1 cellular context compared by ENCODE assay signal in the genomic region with DNA sequence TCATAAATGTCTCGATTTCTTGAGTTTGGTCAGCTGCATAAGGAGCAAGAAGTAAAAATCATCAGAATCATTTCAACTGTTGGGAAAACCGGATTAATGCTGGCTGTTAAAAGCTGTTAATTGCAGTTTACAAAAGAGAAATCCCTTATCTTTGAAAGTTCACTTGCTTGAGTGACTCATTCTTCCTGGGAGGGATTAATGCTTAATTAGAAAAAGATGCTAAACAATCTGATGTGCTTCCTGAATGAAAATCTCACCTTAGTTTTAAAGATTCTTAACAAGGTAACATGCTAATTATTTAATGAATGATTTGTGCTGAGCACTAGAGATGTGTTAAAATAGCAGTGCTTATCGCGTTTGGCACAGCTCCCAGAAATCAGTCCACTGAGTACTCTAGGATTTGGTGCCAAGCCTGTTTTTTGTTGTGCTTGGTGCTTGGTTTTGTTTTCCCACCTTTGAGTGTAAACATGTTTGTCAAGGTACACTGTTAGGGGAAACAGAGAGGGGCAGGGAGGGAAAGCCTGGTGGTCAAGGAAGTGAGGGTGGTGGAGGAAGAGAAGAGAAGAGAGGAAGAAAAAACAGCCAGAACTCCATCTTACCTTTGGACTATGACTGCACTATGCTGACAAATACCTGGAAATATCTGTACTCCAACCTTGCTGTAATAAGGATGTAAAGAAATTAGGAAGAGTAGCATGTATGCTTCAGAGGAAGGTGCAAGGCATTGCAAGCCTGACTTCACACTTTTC.
TF ChIP-seq lines count a peak whose summit lies in the region.

No MANE protein-coding gene starts in this region.

TF ChIP-seq in HepG2, 621 proteins besides CTCF, POLR2A, EP300 and RAD21 (continued from another document):
- TF ChIP-seq ZBTB25 (CRISPR knock-in tag; IDR thresholded peaks at IDR 0.05), result no peak
- no peak for TF ChIP-seq PPARG (CRISPR knock-in tag; conservative IDR thresholded peaks at IDR 0.05)
- no peak for TF ChIP-seq MAFG (CRISPR knock-in tag; IDR thresholded peaks at IDR 0.05)
- no peak for TF ChIP-seq MATR3 (CRISPR knock-in tag; IDR thresholded peaks at IDR 0.05)
- no peak for TF ChIP-seq ZNF18 (CRISPR knock-in tag; IDR thresholded peaks at IDR 0.05; ENCODE audit: insufficient replicate concordance)
- no peak for TF ChIP-seq PITX1 (CRISPR knock-in tag; IDR thresholded peaks at IDR 0.05)
- TF ChIP-seq HMG20B (CRISPR knock-in tag; conservative IDR thresholded peaks at IDR 0.05), result no peak
- no peak for TF ChIP-seq KDM4B (CRISPR knock-in tag; IDR thresholded peaks at IDR 0.05)
- no peak for TF ChIP-seq LBX2 (CRISPR knock-in tag; IDR thresholded peaks at IDR 0.05; ENCODE audit: borderline replicate concordance)
